9 cellular contexts compared by ENCODE assay signal in the genomic region with DNA sequence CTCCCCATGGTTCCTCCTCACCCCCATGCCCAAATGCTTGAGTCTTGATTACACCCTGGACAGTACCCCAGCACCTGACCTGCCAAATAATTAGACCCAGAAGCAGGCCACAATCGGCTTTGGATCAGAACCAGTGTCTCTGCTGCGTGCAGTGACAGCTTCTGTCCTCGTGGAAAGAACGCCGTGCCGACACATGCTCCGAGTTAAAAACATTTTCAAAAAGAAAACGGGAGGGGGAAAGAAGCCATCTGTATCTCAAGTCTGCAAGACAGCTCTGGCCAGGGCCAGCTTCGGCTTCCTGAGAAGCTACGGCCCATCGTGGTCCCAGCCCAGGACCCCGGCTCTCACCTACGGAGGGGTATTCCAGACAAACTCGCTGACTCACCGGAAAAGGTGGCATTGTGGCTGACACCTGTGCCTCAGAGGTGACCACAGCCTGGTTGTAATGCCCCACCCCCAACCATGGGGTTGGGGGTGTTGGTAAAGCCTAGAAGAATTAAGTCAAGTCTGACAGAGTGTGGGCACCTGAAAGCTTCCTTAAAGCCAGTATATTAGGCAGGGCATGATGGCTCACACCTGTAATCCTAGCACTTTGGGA. TPM values are rescaled to one million over a fixed set of nuclear protein-coding genes. Genes with fewer than 3 reads are reported as not detected.
DNase-seq lines count a peak whose midpoint lies in the region; ATAC-seq and TF ChIP-seq lines count a peak whose summit lies in the region.
"Had no signal": no experiment of that assay in that cellular context is flagged by ENCODE, and none has a peak within 500 bp of the region (broad histone marks: within the 10 kb centered on the region; RNA-seq: fewer than 3 reads in every experiment).

No MANE protein-coding gene starts in this region.

- H3K4me1 ChIP-seq in left ventricle myocardium inferior, result peaks cover 87% of the 10 kb centered on the region

- H3K4me1 Mint-ChIP-seq in activated CD4-positive, alpha-beta T cell treated with anti-CD3 and anti-CD28 coated beads, Interleukin-2, amount 10 ng/mL, durations not matched to agents 24 days and 14 days, result peaks cover 49% of the 10 kb centered on the region
- H3K4me1 Mint-ChIP-seq in stimulated activated naive B cell treated with anti-CD40 and anti-IgM and Interleukin-4, amounts not matched to agents 10 μg/mL and 1 μg/mL and 100 μg/mL, for 72 hours, result peaks cover 19 to 32% of the 10 kb centered on the region in 2 donors

- H3K27ac ChIP-seq in left ventricle myocardium inferior (replicated peaks), result peak overlapping the region; percentile 76

- no peaks in the 10 kb centered on the region for H3K9me3 Mint-ChIP-seq in activated CD4-positive, alpha-beta T cell treated with anti-CD3 and anti-CD28 coated beads, Interleukin-2, amount 10 ng/mL, durations not matched to agents 24 days and 14 days
- no peaks in the 10 kb centered on the region for H3K9me3 Mint-ChIP-seq in stimulated activated naive B cell treated with anti-CD40 and anti-IgM and Interleukin-4, amounts not matched to agents 10 μg/mL and 1 μg/mL and 100 μg/mL, for 72 hours
- H3K9me3 Mint-ChIP-seq: T-helper 1 cell treated with Interleukin-12 subunit alpha and Interleukin-12 subunit beta and Interleukin-4 antibody, amounts not matched to agents 30 μg/mL and 1 μg/mL, for 36 hours had no signal

- no peak for TF ChIP-seq CTCF in left ventricle myocardium inferior (IDR thresholded peaks at IDR 0.05; ENCODE audit: borderline replicate concordance)

- intact Hi-C loops in activated CD4-positive, alpha-beta T cell treated with anti-CD3 and anti-CD28 coated beads, Interleukin-2, amount 10 ng/mL, durations not matched to agents 24 days and 14 days (cut with micrococcal nuclease), result no loop called here
- intact Hi-C loops in left ventricle myocardium inferior (cut with micrococcal nuclease), result no loop called here

- peak overlapping the region; percentile 20 for H3K27ac Mint-ChIP-seq in activated CD4-positive, alpha-beta T cell treated with anti-CD3 and anti-CD28 coated beads, Interleukin-2, amount 10 ng/mL, durations not matched to agents 24 days and 14 days
- H3K27ac Mint-ChIP-seq in stimulated activated naive B cell treated with anti-CD40 and anti-IgM and Interleukin-4, amounts not matched to agents 10 μg/mL and 1 μg/mL and 100 μg/mL, for 72 hours, result peak overlapping the region; percentile 56
- H3K27ac Mint-ChIP-seq: T-helper 1 cell treated with Interleukin-12 subunit alpha and Interleukin-12 subunit beta and Interleukin-4 antibody, amounts not matched to agents 30 μg/mL and 1 μg/mL, for 36 hours had no signal

- H3K27me3 ChIP-seq in left ventricle myocardium inferior (ENCODE audit: low read depth), result no peaks in the 10 kb centered on the region

- H3K9me3 ChIP-seq in left ventricle myocardium inferior (replicated peaks), result no peaks in the 10 kb centered on the region

- no peaks in the 10 kb centered on the region for H3K36me3 ChIP-seq in left ventricle myocardium inferior

- no peaks in the 10 kb centered on the region for H3K27me3 Mint-ChIP-seq in activated CD4-positive, alpha-beta T cell treated with anti-CD3 and anti-CD28 coated beads, Interleukin-2, amount 10 ng/mL, durations not matched to agents 24 days and 14 days
- no peaks in the 10 kb centered on the region for H3K27me3 Mint-ChIP-seq in stimulated activated naive B cell treated with anti-CD40 and anti-IgM and Interleukin-4, amounts not matched to agents 10 μg/mL and 1 μg/mL and 100 μg/mL, for 72 hours

- peak overlapping the region; percentile 33 for H3K4me3 ChIP-seq in left ventricle myocardium inferior

- no peak overlapping the region for H3K4me3 Mint-ChIP-seq in activated CD4-positive, alpha-beta T cell treated with anti-CD3 and anti-CD28 coated beads, Interleukin-2, amount 10 ng/mL, durations not matched to agents 24 days and 14 days
- H3K4me3 Mint-ChIP-seq in stimulated activated naive B cell treated with anti-CD40 and anti-IgM and Interleukin-4, amounts not matched to agents 10 μg/mL and 1 μg/mL and 100 μg/mL, for 72 hours, result no peak overlapping the region
- H3K4me3 Mint-ChIP-seq: T-helper 1 cell treated with Interleukin-12 subunit alpha and Interleukin-12 subunit beta and Interleukin-4 antibody, amounts not matched to agents 30 μg/mL and 1 μg/mL, for 36 hours had no signal

- DNase-seq in activated CD4-positive, alpha-beta T cell treated with anti-CD3 and anti-CD28 coated beads, Interleukin-2, amount 10 ng/mL, durations not matched to agents 24 days and 14 days, result no peak
- no peak for DNase-seq in activated CD4-positive, alpha-beta T cell treated with anti-CD3 and anti-CD28 coated beads for 4 hours
- DNase-seq in activated effector memory CD4-positive, alpha-beta T cell treated with Interleukin-2 at 50 U/mL for 16 hours, result peak; percentile 10
- no peak for DNase-seq in left ventricle myocardium inferior
- DNase-seq in stimulated activated naive B cell treated with anti-CD40 and anti-IgM and Interleukin-4, amounts not matched to agents 10 μg/mL and 1 μg/mL and 100 μg/mL, for 72 hours, result no peak
- no peak for DNase-seq in NCI-H2107 (lab: John Stamatoyannopoulos, UW)
- no peak for DNase-seq in SHP77 treated with DMSO at 0.1 percent for 48 hours (lab: John Stamatoyannopoulos, UW)
- DNase-seq in NAMALWA (ENCODE audit: low spot score), result no peak

- peaks cover 28% of the 10 kb centered on the region for H3K36me3 Mint-ChIP-seq in activated CD4-positive, alpha-beta T cell treated with anti-CD3 and anti-CD28 coated beads, Interleukin-2, amount 10 ng/mL, durations not matched to agents 24 days and 14 days (ENCODE audit: low read depth)
- H3K36me3 Mint-ChIP-seq in stimulated activated naive B cell treated with anti-CD40 and anti-IgM and Interleukin-4, amounts not matched to agents 10 μg/mL and 1 μg/mL and 100 μg/mL, for 72 hours, result peaks cover 0 to 2% of the 10 kb centered on the region in 2 donors

- ATAC-seq in stimulated activated naive B cell treated with anti-CD40 and anti-IgM and Interleukin-4, amounts not matched to agents 10 μg/mL and 1 μg/mL and 100 μg/mL, for 72 hours (replicated peaks), result no peak

RNA-seq across cellular contexts. Expression of a gene that starts 25.8 kb away (rescaled TPM):
- total RNA-seq in activated CD4-positive, alpha-beta T cell treated with anti-CD3 and anti-CD28 coated beads, Interleukin-2, amount 10 ng/mL, durations not matched to agents 24 days and 14 days, result 84.1 and 87.9 TPM in 2 replicates
- 57.7 TPM for total RNA-seq in left ventricle myocardium inferior
